In genomic region chr19:42396248-42396541, GRCh38 we compare ENCODE assay signal across 9 cellular contexts. TPM values are rescaled to one million over a fixed set of nuclear protein-coding genes. Genes with fewer than 3 reads are reported as not detected.
A peak's percentile ranks its signal among the peaks of the same experiment; 100 is the strongest.
DNase-seq lines count a peak whose midpoint lies in the region.
"Had no signal": no experiment of that assay in that cellular context is flagged by ENCODE, and none has a peak within 500 bp of the region (broad histone marks: within the 10 kb centered on the region; RNA-seq: fewer than 3 reads in every experiment).

No MANE protein-coding gene starts in this region.

- H3K27ac ChIP-seq in mesodermal cell (ENCODE audit: low read depth, low read length, severe bottlenecking): peak overlapping the region; percentile 88

- H3K9me3 ChIP-seq in mesodermal cell (ENCODE audit: control insufficient read depth, low read length): no peaks in the 10 kb centered on the region

- WGBS in mesodermal cell (ENCODE audit: insufficient coverage in 2 of 2), 2 experiments: 28 to 33% methylated on average over 2 to 3 of the region's 3 CpGs

- peak overlapping the region; percentile 61 for H3K4me3 ChIP-seq in mesodermal cell (ENCODE audit: extremely low read depth, insufficient read depth, low read length, poor library complexity, severe bottlenecking)

- peaks cover 12% of the 10 kb centered on the region for H3K4me1 ChIP-seq in mesodermal cell (ENCODE audit: control insufficient read depth, insufficient read depth, low read length, poor library complexity, severe bottlenecking)

- no peaks in the 10 kb centered on the region for H3K36me3 ChIP-seq in mesodermal cell (ENCODE audit: control insufficient read depth, insufficient read depth, low read length)

- peak; percentile 69 for DNase-seq in NCI-H2107 treated with DMSO at 0.1 percent for 48 hours (lab: John Stamatoyannopoulos, UW; ENCODE audit: unreplicated experiment)
- no peak for DNase-seq in NCI-H2107 (lab: John Stamatoyannopoulos, UW)
- peak; percentile 64 for DNase-seq in NOMO-1 treated with DMSO at 0.1 percent for 48 hours (lab: John Stamatoyannopoulos, UW; ENCODE audit: unreplicated experiment)
- DNase-seq in cerebellum (ENCODE audit: low spot score): peak; percentile 73
- DNase-seq in 8988T: no peak
- no peak for DNase-seq in ecto neural progenitor cell (ENCODE audit: low spot score)
- no peak for DNase-seq in NCI-H748 (lab: John Stamatoyannopoulos, UW; ENCODE audit: unreplicated experiment)

RNA-seq across cellular contexts. Expression of gene CNFN, which starts 6.1 kb away (rescaled TPM):
- total RNA-seq in cerebellum: not detected
- 7.4 TPM for polyA plus RNA-seq in mesodermal cell (2013, experiment 1 of 2)
- polyA plus RNA-seq in mesodermal cell (2013, experiment 2 of 2): 7.9 TPM

RNA-seq across cellular contexts. Expression of gene LIPE, which starts 31.0 kb away (rescaled TPM):
- 13.0 TPM for total RNA-seq in cerebellum
- polyA plus RNA-seq in mesodermal cell (2013, experiment 1 of 2): 5.0 TPM
- 3.7 TPM for polyA plus RNA-seq in mesodermal cell (2013, experiment 2 of 2)

RNA-seq across cellular contexts. Expression of gene CXCL17, which starts 46.6 kb away (rescaled TPM):
- total RNA-seq in cerebellum: not detected
- not detected for polyA plus RNA-seq in mesodermal cell (2013, experiment 1 of 2)
- polyA plus RNA-seq in mesodermal cell (2013, experiment 2 of 2): not detected
- total RNA-seq: Daoy had no signal

Comparison
In these comparisons a context has a peak if more than half of its experiments do, and no peak if none do; other contexts are left out.
1. DNase-seq: peak in NCI-H2107 treated with DMSO at 0.1 percent for 48 hours (single experiment), NOMO-1 treated with DMSO at 0.1 percent for 48 hours (single experiment) and cerebellum (single experiment); none in NCI-H2107 (single experiment), 8988T (single experiment), ecto neural progenitor cell (single experiment) and NCI-H748 (single experiment).